ENCODE assay signal across 1 cellular context in genomic region chr20:48706710-48707339, GRCh38.
TF ChIP-seq lines count a peak whose summit lies in the region.

No MANE protein-coding gene starts in this region.

TF ChIP-seq in H1, 55 proteins besides CTCF, POLR2A, EP300 and RAD21 (continued from another document):
- TF ChIP-seq CHD7 (IDR thresholded peaks at IDR 0.05; ENCODE audit: insufficient replicate concordance, low read length) (no peak), CHD2 (IDR thresholded peaks at IDR 0.05; ENCODE audit: low read length) (no peak), NANOG (IDR thresholded peaks at IDR 0.05; ENCODE audit: insufficient read depth, low read depth, low read length, poor library complexity, severe bottlenecking) (no peak), SAP30 (IDR thresholded peaks at IDR 0.05; ENCODE audit: insufficient read depth, insufficient replicate concordance, low read length) (no peak), RNF2 (IDR thresholded peaks at IDR 0.05; ENCODE audit: borderline replicate concordance, low read depth, low read length, missing control alignments, poor library complexity, severe bottlenecking) (no peak), POU5F1 (IDR thresholded peaks at IDR 0.05; ENCODE audit: low read depth, low read length) (no peak), CBX5 (IDR thresholded peaks at IDR 0.05; ENCODE audit: low read depth, low read length) (no peak), HDAC2 (IDR thresholded peaks at IDR 0.05; ENCODE audit: borderline replicate concordance in 1 of 2, low read depth in 2 of 2, low read length in 2 of 2) (no peak), GTF2F1 (IDR thresholded peaks at IDR 0.05; ENCODE audit: borderline replicate concordance, low read depth, low read length) (no peak), EZH2 (IDR thresholded peaks at IDR 0.05; ENCODE audit: low read depth, low read length, severe bottlenecking) (no peak), BRCA1 (IDR thresholded peaks at IDR 0.05; ENCODE audit: low read depth, low read length) (no peak), JUN (IDR thresholded peaks at IDR 0.05; ENCODE audit: low read depth, low read length) (no peak)
- TF ChIP-seq, protein P1, sequence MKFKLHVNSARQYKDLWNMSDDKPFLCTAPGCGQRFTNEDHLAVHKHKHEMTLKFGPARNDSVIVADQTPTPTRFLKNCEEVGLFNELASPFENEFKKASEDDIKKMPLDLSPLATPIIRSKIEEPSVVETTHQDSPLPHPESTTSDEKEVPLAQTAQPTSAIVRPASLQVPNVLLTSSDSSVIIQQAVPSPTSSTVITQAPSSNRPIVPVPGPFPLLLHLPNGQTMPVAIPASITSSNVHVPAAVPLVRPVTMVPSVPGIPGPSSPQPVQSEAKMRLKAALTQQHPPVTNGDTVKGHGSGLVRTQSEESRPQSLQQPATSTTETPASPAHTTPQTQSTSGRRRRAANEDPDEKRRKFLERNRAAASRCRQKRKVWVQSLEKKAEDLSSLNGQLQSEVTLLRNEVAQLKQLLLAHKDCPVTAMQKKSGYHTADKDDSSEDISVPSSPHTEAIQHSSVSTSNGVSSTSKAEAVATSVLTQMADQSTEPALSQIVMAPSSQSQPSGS (IDR thresholded peaks at IDR 0.05; ENCODE audit: low read length): no peak
